8 cellular contexts compared by ENCODE assay signal in the genomic region with DNA sequence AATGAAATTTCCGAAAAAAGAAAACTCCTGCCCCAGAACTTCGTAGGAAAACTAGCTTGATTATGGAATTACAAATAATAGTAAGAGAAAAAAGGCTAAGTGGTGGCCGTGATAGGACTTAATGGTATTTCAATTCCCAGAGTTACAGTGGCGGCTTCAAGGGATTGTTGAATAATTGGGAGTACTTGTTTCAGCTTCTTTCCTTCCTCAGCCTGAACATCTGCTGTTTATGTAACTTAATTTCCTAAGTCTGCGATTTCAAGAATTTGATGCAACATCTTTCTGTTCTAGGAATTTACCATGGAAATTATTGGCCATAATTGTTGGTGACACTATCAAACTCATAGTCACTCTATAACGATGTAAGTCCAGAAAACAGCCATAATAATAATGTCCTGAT. TPM values are rescaled to one million over a fixed set of nuclear protein-coding genes. Genes with fewer than 3 reads are reported as not detected.
DNase-seq lines count a peak whose midpoint lies in the region; ATAC-seq and TF ChIP-seq lines count a peak whose summit lies in the region.

No MANE protein-coding gene starts in this region.

- H4K20me1 ChIP-seq in DOHH2 (ENCODE audit: control insufficient read depth, insufficient read depth, low read depth, low read length) (peaks cover 7% of the 10 kb centered on the region; the same call in 1 of the 2 replicates), OCI-LY7 (ENCODE audit: insufficient read depth, low read length) (peaks cover 15% of the 10 kb centered on the region; the same call in 1 of the 2 replicates)

- POLR2A ChIA-PET in OCI-LY7 (lab: Charles Lee), result interaction anchor here (0.6 to 1.5 kb wide), 3 partner anchors 28 to 1957 kb away, joined by 3 to 4 read pairs (median 4); no protein-coding TSS in a partner anchor

- ATAC-seq in HG03097 (IDR thresholded peaks at IDR 0.05; ENCODE audit: low FRiP score, unreplicated experiment), result no peak
- ATAC-seq in GM21367 (IDR thresholded peaks at IDR 0.05; ENCODE audit: unreplicated experiment), result no peak
- no peak for ATAC-seq in HG03432 (IDR thresholded peaks at IDR 0.05; ENCODE audit: unreplicated experiment)
- ATAC-seq in GM18498 (IDR thresholded peaks at IDR 0.05; ENCODE audit: unreplicated experiment), result no peak

- TF ChIP-seq CTCF in DOHH2 (IDR thresholded peaks at IDR 0.05; ENCODE audit: low read depth, low read length, poor library complexity, severe bottlenecking), result no peak
- TF ChIP-seq CTCF in OCI-LY7 (conservative IDR thresholded peaks at IDR 0.05; ENCODE audit: low read length), result no peak
- TF ChIP-seq CTCF in osteocyte (IDR thresholded peaks at IDR 0.05), result no peak

- H3K79me2 ChIP-seq in DOHH2 (ENCODE audit: control insufficient read depth, low read length) (peaks cover 61% of the 10 kb centered on the region), OCI-LY7 (ENCODE audit: insufficient read depth, low read depth, low read length) (peaks cover 53% of the 10 kb centered on the region)

- peaks cover 20% of the 10 kb centered on the region for H3K4me1 ChIP-seq in DOHH2 (ENCODE audit: control insufficient read depth, low read length)
- peaks cover 15% of the 10 kb centered on the region for H3K4me1 ChIP-seq in OCI-LY7 (ENCODE audit: insufficient read depth, low read length, poor library complexity, severe bottlenecking)

- H3K27me3 ChIP-seq in DOHH2 (ENCODE audit: control insufficient read depth, low read length), result no peaks in the 10 kb centered on the region

- DNase-seq in OCI-LY7 (ENCODE audit: low spot score), result no peak
- DNase-seq in epithelial cell of prostate (ENCODE audit: low read depth, low spot score), result no peak
- no peak for DNase-seq in osteocyte (ENCODE audit: extremely low spot score, unreplicated experiment)

- H3K27ac ChIP-seq in DOHH2 (ENCODE audit: low read depth, low read length) (0 out of 2 replicates have a peak overlapping the region, but pooled peaks have one; percentile 78), OCI-LY7 (ENCODE audit: low read depth, low read length, poor library complexity, severe bottlenecking) (peak overlapping the region; percentile 69), epithelial cell of prostate (peak overlapping the region; percentile 93)

- H3K4me2 ChIP-seq in DOHH2 (ENCODE audit: low read length) (peak overlapping the region; percentile 99), OCI-LY7 (ENCODE audit: low read length) (peak overlapping the region; percentile 97)

- H3K4me1 Mint-ChIP-seq in osteocyte (ENCODE audit: unreplicated experiment), result peaks cover 28% of the 10 kb centered on the region

- H3K9me3 ChIP-seq in DOHH2 (ENCODE audit: control insufficient read depth, insufficient read depth, low read length) (no peaks in the 10 kb centered on the region), OCI-LY7 (ENCODE audit: low read length) (0 out of 2 replicates have a peak, but pooled peaks cover 6% of the 10 kb centered on the region)

- CTCF ChIA-PET in OCI-LY7 (lab: Charles Lee; ENCODE audit: unreplicated experiment), result no interaction called here

- peak overlapping the region; percentile 94 for H3K4me3 Mint-ChIP-seq in osteocyte (ENCODE audit: unreplicated experiment)

- no TSS peak for BruUV-seq in OCI-LY7 (replicated peaks; lab: Mats Ljungman, UMichigan)

- peak overlapping the region; percentile 96 for H2AFZ ChIP-seq in OCI-LY7 (ENCODE audit: low read length)

- H3K9me3 Mint-ChIP-seq in osteocyte (ENCODE audit: unreplicated experiment), result no peaks in the 10 kb centered on the region

- peaks cover 3% of the 10 kb centered on the region for H3K36me3 Mint-ChIP-seq in osteocyte (ENCODE audit: unreplicated experiment)

- H3K27me3 Mint-ChIP-seq in osteocyte (ENCODE audit: unreplicated experiment), result no peaks in the 10 kb centered on the region

- no peaks in the 10 kb centered on the region for H3F3A ChIP-seq in DOHH2 (ENCODE audit: control insufficient read depth, insufficient read depth)

- intact Hi-C loops in OCI-LY7 (cut with micrococcal nuclease; ENCODE audit: unreplicated experiment), result no loop called here

- H3K4me3 ChIP-seq in DOHH2 (ENCODE audit: low read length), result peak overlapping the region; percentile 96
- peak overlapping the region; percentile 93 for H3K4me3 ChIP-seq in OCI-LY7 (ENCODE audit: low read depth, low read length, poor library complexity, severe bottlenecking)

- H3K27ac Mint-ChIP-seq in osteocyte (ENCODE audit: unreplicated experiment), result peak overlapping the region; percentile 95

- H3K36me3 ChIP-seq in DOHH2 (ENCODE audit: control insufficient read depth, low read length), result peaks cover 22% of the 10 kb centered on the region
- peaks cover 18% of the 10 kb centered on the region for H3K36me3 ChIP-seq in OCI-LY7 (ENCODE audit: insufficient read depth, low read length)

- H3K9me2 ChIP-seq in DOHH2 (replicated peaks; ENCODE audit: control insufficient read depth, low read length) (no peaks in the 10 kb centered on the region), OCI-LY7 (ENCODE audit: insufficient read depth, low read length) (no peaks in the 10 kb centered on the region)

RNA-seq across cellular contexts. Expression of gene APPBP2, which starts 0.7 kb away (rescaled TPM):
- 8.1 and 11.8 TPM in 2 replicates for total RNA-seq in OCI-LY7 (2014; rRNA removed; shearing (Covaris generic))
- total RNA-seq in OCI-LY7 (2022) (23.2 and 28.1 TPM in 2 replicates), osteocyte (51.7 and 65.0 TPM in 2 replicates)
